Comparison of ENCODE assay signal across 8 cellular contexts in genomic region chr10:110010076-110011069, GRCh38. TPM values are rescaled to one million over a fixed set of nuclear protein-coding genes. Genes with fewer than 3 reads are reported as not detected.
DNase-seq lines count a peak whose midpoint lies in the region; ATAC-seq, FAIRE-seq and TF ChIP-seq lines count a peak whose summit lies in the region.

No MANE protein-coding gene starts in this region.

- H3K4me3 ChIP-seq in SK-N-SH (ENCODE audit: low read depth in 2 of 2, low read length in 1 of 2) (peak overlapping the region in 1 of 2 experiments; percentile 89; a peak in 2 of 4 replicates), kidney (ENCODE audit: low read length in 2 of 2) (peak overlapping the region; percentile 78 to 84)

- H3K4me3 Mint-ChIP-seq in type B pancreatic cell: no peak overlapping the region

- FAIRE-seq in kidney (lab: Jason Lieb, UNC): no peak

- peak overlapping the region; percentile 84 for H3K27ac Mint-ChIP-seq in type B pancreatic cell

- H3K9ac ChIP-seq in SK-N-SH (no peak overlapping the region), kidney (ENCODE audit: low read length in 2 of 2) (peak overlapping the region in 1 of 2 donors; percentile 41)

- no peak for ATAC-seq in SK-N-SH treated with all-trans-retinoic acid at 6 μM for 48 hours
- peak; percentile 43 for ATAC-seq in HG03469 (IDR thresholded peaks at IDR 0.05; ENCODE audit: unreplicated experiment)

- peaks cover 70% of the 10 kb centered on the region for H3K79me2 ChIP-seq in SK-N-SH (ENCODE audit: insufficient read depth)

- DNase-seq in SK-N-SH: no peak
- peak; percentile 16 to 37 for DNase-seq in activated CD8-positive, alpha-beta memory T cell treated with anti-CD3 and anti-CD28 coated beads for 4 hours (ENCODE audit: low read depth in 2 of 2)
- DNase-seq in kidney: no peak
- no peak for DNase-seq in type B pancreatic cell (ENCODE audit: extremely low spot score, unreplicated experiment)
- no peak for DNase-seq in 8988T
- no peak for DNase-seq in NCI-H2196 treated with DMSO at 0.1 percent for 48 hours (lab: John Stamatoyannopoulos, UW; ENCODE audit: unreplicated experiment)

- peaks cover 23% of the 10 kb centered on the region; the same call in 1 of the 2 replicates for H4K20me1 ChIP-seq in SK-N-SH (ENCODE audit: insufficient read depth)

- H3K36me3 ChIP-seq in SK-N-SH (replicated peaks in 1 of 2; ENCODE audit: control insufficient read depth in 1 of 2, insufficient read depth in 2 of 2, low read length in 1 of 2) (peaks cover 0 to 3% of the 10 kb centered on the region in 2 experiments), kidney (ENCODE audit: control insufficient read depth in 1 of 2, insufficient read depth in 2 of 2, low read length in 2 of 2) (no peaks in the 10 kb centered on the region)

- POLR2A ChIA-PET in SK-N-SH (lab: Yijun Ruan, JAX): no interaction called here

- no peaks in the 10 kb centered on the region for H3K27me3 ChIP-seq in SK-N-SH (ENCODE audit: insufficient read depth)

- no peak overlapping the region; a peak in 1 of 4 replicates for H3K27ac ChIP-seq in SK-N-SH (ENCODE audit: low read depth in 2 of 2, low read length in 1 of 2)
- no peak overlapping the region for H3K27ac ChIP-seq in kidney (ENCODE audit: low read depth in 2 of 2, low read length in 2 of 2)

- no peak overlapping the region for H2AFZ ChIP-seq in SK-N-SH (ENCODE audit: low read depth)

- intact Hi-C loops in kidney (cut with DNase I): no loop called here

- no peak for TF ChIP-seq RAD21 in SK-N-SH (IDR thresholded peaks at IDR 0.05; ENCODE audit: low read length)

- H3K36me3 Mint-ChIP-seq in type B pancreatic cell: peaks cover 7% of the 10 kb centered on the region

- H3K4me2 ChIP-seq in SK-N-SH: peak overlapping the region; percentile 82

- H3F3A ChIP-seq in SK-N-SH (replicated peaks; ENCODE audit: insufficient read depth): peaks cover 14% of the 10 kb centered on the region

- WGBS in SK-N-SH (ENCODE audit: low lambda C conversion rate): 86% methylated on average over 4 of the region's 4 CpGs

- peaks cover 34 to 38% of the 10 kb centered on the region in 2 experiments; a peak in 3 of 4 replicates for H3K4me1 ChIP-seq in SK-N-SH (ENCODE audit: control insufficient read depth in 1 of 2, insufficient read depth in 2 of 2, low read depth in 1 of 2, low read length in 1 of 2)
- H3K4me1 ChIP-seq in kidney (ENCODE audit: control insufficient read depth in 1 of 2, insufficient read depth in 1 of 2, low read depth in 1 of 2, low read length in 2 of 2): peaks cover 20 to 22% of the 10 kb centered on the region in 2 donors

- peaks cover 52% of the 10 kb centered on the region for H3K4me1 Mint-ChIP-seq in type B pancreatic cell (ENCODE audit: unreplicated experiment)

- no peak for TF ChIP-seq CTCF in SK-N-SH (IDR thresholded peaks at IDR 0.05)
- no peak for TF ChIP-seq CTCF in kidney (IDR thresholded peaks at IDR 0.05; ENCODE audit: borderline replicate concordance, extremely low read depth, insufficient read depth)
- TF ChIP-seq CTCF in type B pancreatic cell (conservative IDR thresholded peaks at IDR 0.05): no peak

- H3K9me3 ChIP-seq in SK-N-SH: no peaks in the 10 kb centered on the region
- H3K9me3 ChIP-seq in kidney (ENCODE audit: control insufficient read depth in 1 of 2, low read length in 2 of 2): no peaks in the 10 kb centered on the region

- no peaks in the 10 kb centered on the region for H3K27me3 Mint-ChIP-seq in type B pancreatic cell

- H3K9me3 Mint-ChIP-seq in type B pancreatic cell: peaks cover 5% of the 10 kb centered on the region

- H3K9me2 ChIP-seq in SK-N-SH: no peaks in the 10 kb centered on the region

- TF ChIP-seq EP300 in SK-N-SH (IDR thresholded peaks at IDR 0.05; ENCODE audit: borderline replicate concordance in 1 of 2, low read depth in 1 of 2, low read length in 1 of 2): no peak

- CTCF ChIA-PET in SK-N-SH (lab: Yijun Ruan, JAX): interaction anchor here (1.1 to 9.6 kb wide), 2 partner anchors 126 to 128 kb away, joined by 3 to 70 read pairs; no protein-coding TSS in a partner anchor

TF ChIP-seq in SK-N-SH, 30 proteins besides CTCF, POLR2A, EP300 and RAD21 (continues in another document):
- TF ChIP-seq IRF3 (IDR thresholded peaks at IDR 0.05; ENCODE audit: low read depth, low read length) (no peak), YY1 (IDR thresholded peaks at IDR 0.05; ENCODE audit: low read depth) (no peak), USF2 (IDR thresholded peaks at IDR 0.05; ENCODE audit: borderline replicate concordance, low read depth, low read length) (no peak), MEF2A (IDR thresholded peaks at IDR 0.05; ENCODE audit: borderline replicate concordance, low read depth) (no peak), ZBTB33 (IDR thresholded peaks at IDR 0.05; ENCODE audit: borderline replicate concordance, low read depth) (no peak)

TF ChIP-seq in SK-N-SH treated with all-trans-retinoic acid at 6 μM for 48 hours, 23 proteins besides CTCF, POLR2A, EP300 and RAD21 (continues in another document):
- TF ChIP-seq CSDC2 (CRISPR knock-in tag; IDR thresholded peaks at IDR 0.05) (no peak), OSR1 (CRISPR knock-in tag; IDR thresholded peaks at IDR 0.05) (no peak), ZC3H10 (CRISPR knock-in tag; IDR thresholded peaks at IDR 0.05) (no peak), RARB (CRISPR knock-in tag; IDR thresholded peaks at IDR 0.05) (no peak), TSHZ2 (CRISPR knock-in tag; IDR thresholded peaks at IDR 0.05) (no peak), ZFP3 (CRISPR knock-in tag; IDR thresholded peaks at IDR 0.05) (no peak), ESRRG (CRISPR knock-in tag; IDR thresholded peaks at IDR 0.05) (no peak), ARNTL (CRISPR knock-in tag; IDR thresholded peaks at IDR 0.05; ENCODE audit: borderline replicate concordance, low read depth) (no peak), SNAI2 (CRISPR knock-in tag; IDR thresholded peaks at IDR 0.05) (no peak), ZNF565 (CRISPR knock-in tag; conservative IDR thresholded peaks at IDR 0.05; ENCODE audit: low read depth) (no peak), CREB5 (CRISPR knock-in tag; IDR thresholded peaks at IDR 0.05; ENCODE audit: low read depth) (no peak), ISL1 (CRISPR knock-in tag; IDR thresholded peaks at IDR 0.05) (no peak), CSRNP3 (CRISPR knock-in tag; IDR thresholded peaks at IDR 0.05) (no peak)

RNA-seq across cellular contexts. Expression of gene ADD3, which starts 2.6 kb away (rescaled TPM):
- polyA plus RNA-seq in SK-N-SH (2012; rRNA removed) (27.6 and 144 TPM in 2 replicates), kidney (ENCODE audit: insufficient read depth, low read depth, low replicate concordance) (56.9 TPM)
- 39.2 and 59.7 TPM in 2 replicates for polyA plus RNA-seq in SK-N-SH (2012; cell fraction: cytosol; rRNA removed)
- 26.9 and 74.1 TPM in 2 replicates for polyA plus RNA-seq in SK-N-SH (2012; cell fraction: nucleus; rRNA removed)
- total RNA-seq in kidney (79.2 TPM), type B pancreatic cell (ENCODE audit: low replicate concordance) (140 and 183 TPM in 2 replicates)

Comparison
In these comparisons a context has a peak if more than half of its experiments do, and no peak if none do; other contexts are left out.
1. DNase-seq: peak in activated CD8-positive, alpha-beta memory T cell treated with anti-CD3 and anti-CD28 coated beads for 4 hours (2 of 2); none in SK-N-SH (single experiment), kidney (single experiment), type B pancreatic cell (single experiment), 8988T (single experiment) and NCI-H2196 treated with DMSO at 0.1 percent for 48 hours (single experiment).